21 cellular contexts compared by ENCODE assay signal in genomic region chr5:131505237-131505908, GRCh38.
DNase-seq lines count a peak whose midpoint lies in the region; ATAC-seq, FAIRE-seq and TF ChIP-seq lines count a peak whose summit lies in the region.
"Had no signal": no experiment of that assay in that cellular context is flagged by ENCODE, and none has a peak within 500 bp of the region (broad histone marks: within the 10 kb centered on the region; RNA-seq: fewer than 3 reads in every experiment).

No MANE protein-coding gene starts in this region.

- H3K4me1 ChIP-seq in endothelial cell of umbilical vein (ENCODE audit: control insufficient read depth, extremely low read depth, insufficient read depth, low read length) (peaks cover 15% of the 10 kb centered on the region), smooth muscle cell (ENCODE audit: low read depth) (no peaks in the 10 kb centered on the region), psoas muscle (no peaks in the 10 kb centered on the region)
- H3K4me1 ChIP-seq: esophagus muscularis mucosa, upper lobe of right lung had no signal

- intact Hi-C loops in activated CD4-positive, alpha-beta T cell treated with anti-CD3 and anti-CD28 coated beads, Interleukin-2, amount 10 ng/mL, durations not matched to agents 24 days and 14 days (cut with micrococcal nuclease): no loop called here
- intact Hi-C loops in endothelial cell of umbilical vein (cut with micrococcal nuclease) (no loop called here), psoas muscle (cut with DNase I) (no loop called here)

- H3K4me1 Mint-ChIP-seq in activated CD4-positive, alpha-beta T cell treated with anti-CD3 and anti-CD28 coated beads, Interleukin-2, amount 10 ng/mL, durations not matched to agents 24 days and 14 days: peaks cover 3% of the 10 kb centered on the region
- peaks cover 17 to 27% (median 19%) of the 10 kb centered on the region in 3 donors for H3K4me1 Mint-ChIP-seq in IgD-negative memory B cell
- H3K4me1 Mint-ChIP-seq in natural killer cell treated with Interleukin-12 subunit alpha and Interleukin-12 subunit beta and Interleukin-15 and Interleukin-18, amount 100 ng/mL, for 72 hours (ENCODE audit: low read depth in 2 of 2): peaks cover 3 to 4% of the 10 kb centered on the region in 2 donors

- no TSS peak for BruUV-seq in endothelial cell of umbilical vein (replicated peaks; lab: Mats Ljungman, UMichigan)

- H2AFZ ChIP-seq in endothelial cell of umbilical vein (ENCODE audit: low read depth, low read length) (no peak overlapping the region), smooth muscle cell (ENCODE audit: low read depth) (no peak overlapping the region)

- H3K36me3 ChIP-seq in endothelial cell of umbilical vein (ENCODE audit: control insufficient read depth in 2 of 2, extremely low read depth in 1 of 2, insufficient read depth in 2 of 2, low read length in 2 of 2): peaks cover 0 to 2% of the 10 kb centered on the region in 2 experiments
- no peaks in the 10 kb centered on the region for H3K36me3 ChIP-seq in smooth muscle cell (ENCODE audit: low read depth)
- peaks cover 0 to 74% of the 10 kb centered on the region in 2 donors for H3K36me3 ChIP-seq in psoas muscle (ENCODE audit: insufficient read depth in 1 of 2, low read depth in 1 of 2)

- no peak for ATAC-seq in psoas muscle
- ATAC-seq in natural killer cell treated with Interleukin-12 subunit alpha and Interleukin-12 subunit beta and Interleukin-15 and Interleukin-18, amount 100 ng/mL, for 72 hours: no peak
- ATAC-seq: left colon, Panc1, right cardiac atrium, upper lobe of right lung had no signal

- peak; percentile 5 for DNase-seq in activated CD4-positive, alpha-beta T cell treated with anti-CD3 and anti-CD28 coated beads, Interleukin-2, amount 10 ng/mL, durations not matched to agents 24 days and 14 days
- no peak for DNase-seq in activated CD4-positive, alpha-beta T cell treated with anti-CD3 and anti-CD28 coated beads for 1 hour
- DNase-seq in endothelial cell of umbilical vein (ENCODE audit: low read depth, low spot score) (peak; percentile 82), smooth muscle cell (lab: John Stamatoyannopoulos, UW; ENCODE audit: unreplicated experiment) (no peak), psoas muscle (no peak), T1000 (lab: John Stamatoyannopoulos, UW) (no peak)
- no peak for DNase-seq in natural killer cell treated with Interleukin-12 subunit alpha and Interleukin-12 subunit beta and Interleukin-15 and Interleukin-18, amount 100 ng/mL, for 72 hours (ENCODE audit: low spot score)
- DNase-seq: 8988T; amniotic stem cell; CD8-positive, alpha-beta memory T cell; left colon; NCI-H187 treated with DMSO at 0.1 percent for 48 hours; NCI-H526 treated with DMSO at 0.1 percent for 48 hours; right cardiac atrium; stimulated activated CD4-positive, alpha-beta T cell treated with anti-CD3 and anti-CD28 coated beads, Interleukin-2, amount 100 ng/mL, for 48 hours; upper lobe of right lung had no signal

- no peaks in the 10 kb centered on the region for H3K79me2 ChIP-seq in endothelial cell of umbilical vein (ENCODE audit: control insufficient read depth, insufficient read depth, low read length)
- H3K79me2 ChIP-seq in smooth muscle cell (ENCODE audit: low read depth): no peaks in the 10 kb centered on the region

- peak overlapping the region; percentile 47 for H3K4me2 ChIP-seq in endothelial cell of umbilical vein (ENCODE audit: insufficient read depth, low read length)
- no peak overlapping the region for H3K4me2 ChIP-seq in smooth muscle cell

- no peaks in the 10 kb centered on the region for H3K27me3 Mint-ChIP-seq in activated CD4-positive, alpha-beta T cell treated with anti-CD3 and anti-CD28 coated beads, Interleukin-2, amount 10 ng/mL, durations not matched to agents 24 days and 14 days
- no peaks in the 10 kb centered on the region for H3K27me3 Mint-ChIP-seq in IgD-negative memory B cell
- H3K27me3 Mint-ChIP-seq in natural killer cell treated with Interleukin-12 subunit alpha and Interleukin-12 subunit beta and Interleukin-15 and Interleukin-18, amount 100 ng/mL, for 72 hours: no peaks in the 10 kb centered on the region
- H3K27me3 Mint-ChIP-seq: CD8-positive, alpha-beta memory T cell had no signal

- POLR2A ChIA-PET in endothelial cell of umbilical vein (lab: Charles Lee): no interaction called here

- H4K20me1 ChIP-seq in endothelial cell of umbilical vein (replicated peaks; ENCODE audit: control insufficient read depth, extremely low read depth, insufficient read depth, low read length) (no peaks in the 10 kb centered on the region), smooth muscle cell (ENCODE audit: low read depth) (no peaks in the 10 kb centered on the region)

- H3K9ac ChIP-seq in endothelial cell of umbilical vein (replicated peaks; ENCODE audit: extremely low read depth, insufficient read depth, low read length) (no peak overlapping the region), smooth muscle cell (ENCODE audit: low read depth) (no peak overlapping the region)

- peaks cover 46% of the 10 kb centered on the region for H3K36me3 Mint-ChIP-seq in activated CD4-positive, alpha-beta T cell treated with anti-CD3 and anti-CD28 coated beads, Interleukin-2, amount 10 ng/mL, durations not matched to agents 24 days and 14 days (ENCODE audit: low read depth)
- H3K36me3 Mint-ChIP-seq in IgD-negative memory B cell: peaks cover 6% of the 10 kb centered on the region
- H3K36me3 Mint-ChIP-seq in natural killer cell treated with Interleukin-12 subunit alpha and Interleukin-12 subunit beta and Interleukin-15 and Interleukin-18, amount 100 ng/mL, for 72 hours: peaks cover 10% of the 10 kb centered on the region

- peak; percentile 47 for FAIRE-seq in endothelial cell of umbilical vein (lab: Jason Lieb, UNC)
- FAIRE-seq: H54 had no signal

- no peak overlapping the region for H3K27ac Mint-ChIP-seq in activated CD4-positive, alpha-beta T cell treated with anti-CD3 and anti-CD28 coated beads, Interleukin-2, amount 10 ng/mL, durations not matched to agents 24 days and 14 days
- H3K27ac Mint-ChIP-seq in IgD-negative memory B cell: peak overlapping the region in 2 of 3 donors; percentile 72 to 73
- peak overlapping the region in 1 of 2 donors; percentile 45 for H3K27ac Mint-ChIP-seq in natural killer cell treated with Interleukin-12 subunit alpha and Interleukin-12 subunit beta and Interleukin-15 and Interleukin-18, amount 100 ng/mL, for 72 hours

- WGBS in smooth muscle cell (ENCODE audit: low lambda C conversion rate): 33% methylated on average over 1 of the region's 1 CpG
- 73 to 80% (median 75%) methylated on average over 1 of the region's 1 CpG for WGBS in psoas muscle, 3 donors

- CTCF ChIA-PET in endothelial cell of umbilical vein (lab: Charles Lee): interaction anchor here (0.7 to 2.3 kb wide), 9 partner anchors 9 to 84 kb away, joined by 3 to 15 read pairs (median 5); no protein-coding TSS in a partner anchor

- no peaks in the 10 kb centered on the region for H3K9me3 Mint-ChIP-seq in activated CD4-positive, alpha-beta T cell treated with anti-CD3 and anti-CD28 coated beads, Interleukin-2, amount 10 ng/mL, durations not matched to agents 24 days and 14 days
- H3K9me3 Mint-ChIP-seq in IgD-negative memory B cell: no peaks in the 10 kb centered on the region
- no peaks in the 10 kb centered on the region for H3K9me3 Mint-ChIP-seq in natural killer cell treated with Interleukin-12 subunit alpha and Interleukin-12 subunit beta and Interleukin-15 and Interleukin-18, amount 100 ng/mL, for 72 hours
- H3K9me3 Mint-ChIP-seq: CD8-positive, alpha-beta memory T cell had no signal

- TF ChIP-seq POLR2A in endothelial cell of umbilical vein (IDR thresholded peaks at IDR 0.05; ENCODE audit: low read depth, low read length): no peak

- H3K9me3 ChIP-seq in endothelial cell of umbilical vein (replicated peaks; ENCODE audit: control insufficient read depth, insufficient read depth, low read length) (no peaks in the 10 kb centered on the region), smooth muscle cell (replicated peaks; ENCODE audit: low read depth) (no peaks in the 10 kb centered on the region), psoas muscle (no peaks in the 10 kb centered on the region)
- H3K9me3 ChIP-seq: esophagus muscularis mucosa, upper lobe of right lung had no signal

- dilution Hi-C loops in endothelial cell of umbilical vein (cut with MboI; ENCODE audit: extremely low pct_ligation_motif_present, low sequenced_read_pairs): no loop called here

- no peak for TF ChIP-seq CTCF in endothelial cell of umbilical vein (IDR thresholded peaks at IDR 0.05; ENCODE audit: extremely low read depth in 1 of 2, insufficient read depth in 1 of 2, low read depth in 1 of 2, low read length in 2 of 2)
- no peak for TF ChIP-seq CTCF in smooth muscle cell (IDR thresholded peaks at IDR 0.05; ENCODE audit: borderline replicate concordance, insufficient read depth, poor library complexity, severe bottlenecking)
- no peak for TF ChIP-seq CTCF in psoas muscle (IDR thresholded peaks at IDR 0.05)

- no peak overlapping the region for H3K4me3 Mint-ChIP-seq in activated CD4-positive, alpha-beta T cell treated with anti-CD3 and anti-CD28 coated beads, Interleukin-2, amount 10 ng/mL, durations not matched to agents 24 days and 14 days
- H3K4me3 Mint-ChIP-seq in IgD-negative memory B cell: peak overlapping the region; percentile 63 to 77 (median 72)
- no peak overlapping the region for H3K4me3 Mint-ChIP-seq in natural killer cell treated with Interleukin-12 subunit alpha and Interleukin-12 subunit beta and Interleukin-15 and Interleukin-18, amount 100 ng/mL, for 72 hours
- H3K4me3 Mint-ChIP-seq: CD8-positive, alpha-beta memory T cell had no signal

- H3K27me3 ChIP-seq in endothelial cell of umbilical vein (ENCODE audit: control insufficient read depth in 2 of 2, insufficient read depth in 2 of 2, low read length in 2 of 2): no peaks in the 10 kb centered on the region
- no peaks in the 10 kb centered on the region for H3K27me3 ChIP-seq in smooth muscle cell (ENCODE audit: low read depth)
- no peaks in the 10 kb centered on the region for H3K27me3 ChIP-seq in psoas muscle (ENCODE audit: insufficient read depth in 3 of 3, low read length in 2 of 3)
- H3K27me3 ChIP-seq: esophagus muscularis mucosa, upper lobe of right lung had no signal

- H3K27ac ChIP-seq in endothelial cell of umbilical vein (ENCODE audit: insufficient read depth, low read depth, low read length) (peak overlapping the region; percentile 37), smooth muscle cell (ENCODE audit: low read depth) (peak overlapping the region; percentile 56), psoas muscle (no peak overlapping the region)
- H3K27ac ChIP-seq: coronary artery, esophagus muscularis mucosa, upper lobe of right lung had no signal

- H3F3A ChIP-seq in smooth muscle cell (ENCODE audit: low read depth): no peaks in the 10 kb centered on the region

- H3K9me1 ChIP-seq in endothelial cell of umbilical vein (replicated peaks; ENCODE audit: control insufficient read depth, extremely low read depth, insufficient read depth, low read length): no peaks in the 10 kb centered on the region

- H3K4me3 ChIP-seq in endothelial cell of umbilical vein (replicated peaks in 1 of 3; ENCODE audit: insufficient read depth in 1 of 3, low read depth in 1 of 3, low read length in 3 of 3): no peak overlapping the region
- H3K4me3 ChIP-seq in smooth muscle cell: no peak overlapping the region
- H3K4me3 ChIP-seq in psoas muscle: no peak overlapping the region
- H3K4me3 ChIP-seq: coronary artery, esophagus muscularis mucosa, upper lobe of right lung had no signal

TF ChIP-seq in endothelial cell of umbilical vein, 7 proteins besides CTCF, POLR2A, EP300 and RAD21 (continues in another document):
- TF ChIP-seq GATA2 (IDR thresholded peaks at IDR 0.05; ENCODE audit: insufficient read depth, insufficient read length, low read depth, low read length): peak; percentile 18

Comparison
In these comparisons a context has a peak if more than half of its experiments do, and no peak if none do; other contexts are left out.
1. DNase-seq: peak in activated CD4-positive, alpha-beta T cell treated with anti-CD3 and anti-CD28 coated beads, Interleukin-2, amount 10 ng/mL, durations not matched to agents 24 days and 14 days (single experiment) and endothelial cell of umbilical vein (single experiment); none in activated CD4-positive, alpha-beta T cell treated with anti-CD3 and anti-CD28 coated beads for 1 hour (single experiment), smooth muscle cell (single experiment), psoas muscle (0 of 2), natural killer cell treated with Interleukin-12 subunit alpha and Interleukin-12 subunit beta and Interleukin-15 and Interleukin-18, amount 100 ng/mL, for 72 hours (single experiment) and T1000 (single experiment).
2. H3K4me3 Mint-ChIP-seq: peak in IgD-negative memory B cell (4 of 4); none in activated CD4-positive, alpha-beta T cell treated with anti-CD3 and anti-CD28 coated beads, Interleukin-2, amount 10 ng/mL, durations not matched to agents 24 days and 14 days (single experiment) and natural killer cell treated with Interleukin-12 subunit alpha and Interleukin-12 subunit beta and Interleukin-15 and Interleukin-18, amount 100 ng/mL, for 72 hours (single experiment).